8 cellular contexts compared by ENCODE assay signal in the genomic region with DNA sequence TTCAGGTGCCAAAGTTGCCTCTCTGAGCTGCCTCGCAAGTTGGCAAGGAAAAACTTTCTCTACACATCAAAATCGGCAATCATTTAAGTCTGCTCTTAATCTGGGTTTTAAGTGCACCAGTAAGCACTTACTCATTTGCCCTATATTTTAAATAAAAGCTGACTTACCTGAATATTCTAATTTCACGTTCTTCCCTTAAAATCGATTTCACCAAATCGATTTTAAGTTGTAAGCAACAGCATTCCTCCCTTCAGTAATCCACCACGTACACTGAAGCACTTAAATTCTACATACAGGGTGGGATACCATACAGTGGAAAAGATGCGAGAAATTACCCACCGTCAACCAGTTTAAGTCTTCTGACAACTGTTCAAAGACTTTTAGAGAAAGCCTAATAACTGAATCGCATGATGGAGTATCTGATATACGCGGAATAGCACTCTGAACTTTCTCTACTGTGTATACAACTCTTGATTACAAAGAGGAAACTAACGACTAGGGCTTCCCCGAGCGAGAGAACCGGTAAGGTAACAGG. TPM values are rescaled to one million over a fixed set of nuclear protein-coding genes. Genes with fewer than 3 reads are reported as not detected.
DNase-seq lines count a peak whose midpoint lies in the region; ATAC-seq, FAIRE-seq and TF ChIP-seq lines count a peak whose summit lies in the region.

No MANE protein-coding gene starts in this region.

- H3K4me1 ChIP-seq in astrocyte (ENCODE audit: insufficient read depth, low read length) (peaks cover 7% of the 10 kb centered on the region), tibial nerve (peaks cover 0 to 73% (median 47%) of the 10 kb centered on the region in 4 donors)

- peak overlapping the region; percentile 69 for H3K4me3 ChIP-seq in astrocyte (ENCODE audit: insufficient read depth, low read depth, low read length)
- peak overlapping the region; percentile 89 for H3K4me3 ChIP-seq in lower leg skin (ENCODE audit: low read depth, poor library complexity, severe bottlenecking)
- peak overlapping the region; percentile 80 to 96 (median 92) for H3K4me3 ChIP-seq in tibial nerve

- TF ChIP-seq POLR2A in lower leg skin (IDR thresholded peaks at IDR 0.05) (no peak), tibial nerve (IDR thresholded peaks at IDR 0.05) (no peak)

- peaks cover 7 to 8% of the 10 kb centered on the region in 2 donors for H3K36me3 Mint-ChIP-seq in activated T-cell treated with anti-CD3 and anti-CD28 coated beads, Interleukin-2, amount 50 U/mL, for 72 hours (ENCODE audit: insufficient read depth in 2 of 2)
- no peaks in the 10 kb centered on the region for H3K36me3 Mint-ChIP-seq in astrocyte (ENCODE audit: low read depth, unreplicated experiment)

- H3K27me3 ChIP-seq in astrocyte (ENCODE audit: insufficient read depth, low read length) (no peaks in the 10 kb centered on the region), tibial nerve (no peaks in the 10 kb centered on the region)

- FAIRE-seq in astrocyte (lab: Jason Lieb, UNC): no peak

- TF ChIP-seq EP300 in tibial nerve (IDR thresholded peaks at IDR 0.05): no peak

- no peak for DNase-seq in activated T-cell treated with anti-CD3 and anti-CD28 coated beads, Interleukin-2, amount 50 U/mL, for 72 hours
- no peak for DNase-seq in activated T-cell treated with anti-CD3 and anti-CD28 coated beads, Interleukin-2, amount 50 U/mL, for 48 hours
- no peak for DNase-seq in astrocyte (ENCODE audit: low read depth)
- DNase-seq in lower leg skin (ENCODE audit: low spot score in 2 of 2): no peak
- DNase-seq in tibial nerve (ENCODE audit: low spot score in 2 of 2): no peak
- no peak for DNase-seq in GF-D8 (lab: John Stamatoyannopoulos, UW)
- DNase-seq in HuH-7 (ENCODE audit: low spot score): no peak
- no peak for DNase-seq in occipital lobe (lab: John Stamatoyannopoulos, UW)

- H3K27ac ChIP-seq in astrocyte (ENCODE audit: low read depth, low read length): peak overlapping the region; percentile 81
- H3K27ac ChIP-seq in tibial nerve: peak overlapping the region; percentile 97 to 99 (median 98)

- H3K4me3 Mint-ChIP-seq in activated T-cell treated with anti-CD3 and anti-CD28 coated beads, Interleukin-2, amount 50 U/mL, for 72 hours: peak overlapping the region in 1 of 2 donors; percentile 93
- H3K4me3 Mint-ChIP-seq in astrocyte (ENCODE audit: unreplicated experiment): peak overlapping the region; percentile 95

- H2AFZ ChIP-seq in astrocyte (ENCODE audit: low read depth, low read length): no peak overlapping the region

- TF ChIP-seq CTCF in astrocyte (IDR thresholded peaks at IDR 0.05; ENCODE audit: insufficient read depth, low read depth, low read length) (no peak), lower leg skin (IDR thresholded peaks at IDR 0.05) (no peak), tibial nerve (IDR thresholded peaks at IDR 0.05) (no peak)

- peaks cover 26% of the 10 kb centered on the region for H3K4me1 Mint-ChIP-seq in activated T-cell treated with anti-CD3 and anti-CD28 coated beads, Interleukin-2, amount 50 U/mL, for 72 hours (ENCODE audit: low read depth)
- peaks cover 12% of the 10 kb centered on the region for H3K4me1 Mint-ChIP-seq in astrocyte (ENCODE audit: low read depth, unreplicated experiment)

- no peaks in the 10 kb centered on the region for H3K9me3 ChIP-seq in astrocyte (ENCODE audit: insufficient read depth, low read depth, low read length)
- H3K9me3 ChIP-seq in tibial nerve: no peaks in the 10 kb centered on the region

- 5% methylated on average over 15 of the region's 15 CpGs for WGBS in lower leg skin, 2 donors
- WGBS in tibial nerve, 2 donors: 11 to 12% methylated on average over 15 of the region's 15 CpGs

- no peaks in the 10 kb centered on the region for H3K27me3 Mint-ChIP-seq in activated T-cell treated with anti-CD3 and anti-CD28 coated beads, Interleukin-2, amount 50 U/mL, for 72 hours (ENCODE audit: low read depth)
- no peaks in the 10 kb centered on the region for H3K27me3 Mint-ChIP-seq in astrocyte (ENCODE audit: low read depth, unreplicated experiment)

- ATAC-seq in activated T-cell treated with anti-CD3 and anti-CD28 coated beads, Interleukin-2, amount 50 U/mL, for 72 hours (replicated peaks in 1 of 2): peak in 1 of 2 donors; percentile 0

- peak overlapping the region; percentile 94 for H3K27ac Mint-ChIP-seq in activated T-cell treated with anti-CD3 and anti-CD28 coated beads, Interleukin-2, amount 50 U/mL, for 72 hours
- peak overlapping the region; percentile 93 for H3K27ac Mint-ChIP-seq in astrocyte (ENCODE audit: unreplicated experiment)

- H3K4me2 ChIP-seq in astrocyte (ENCODE audit: low read length): peak overlapping the region; percentile 82

- peak overlapping the region; percentile 96 for H3K9ac ChIP-seq in astrocyte (ENCODE audit: low read length)

- H3K36me3 ChIP-seq in astrocyte (ENCODE audit: insufficient read depth, low read length) (no peaks in the 10 kb centered on the region), tibial nerve (no peaks in the 10 kb centered on the region)

- H3K9me3 Mint-ChIP-seq in activated T-cell treated with anti-CD3 and anti-CD28 coated beads, Interleukin-2, amount 50 U/mL, for 72 hours: no peaks in the 10 kb centered on the region
- H3K9me3 Mint-ChIP-seq in astrocyte (ENCODE audit: unreplicated experiment): no peaks in the 10 kb centered on the region

- intact Hi-C loops in lower leg skin (cut with DNase I; ENCODE audit: low total_unique reads): no loop called here

- H3K79me2 ChIP-seq in astrocyte (ENCODE audit: insufficient read depth, low read length): peaks cover 78% of the 10 kb centered on the region

- H4K20me1 ChIP-seq in astrocyte (ENCODE audit: insufficient read depth, low read length): peaks cover 59% of the 10 kb centered on the region

RNA-seq across cellular contexts. Expression of a gene that starts 1.6 kb away (rescaled TPM):
- 10 to 100 TPM; 81.1 to 83.8 TPM for total RNA-seq in activated T-cell treated with anti-CD3 and anti-CD28 coated beads, Interleukin-2, amount 50 U/mL, for 72 hours
- total RNA-seq in astrocyte (78.1 and 80.6 TPM in 2 replicates), lower leg skin (10 to 100 TPM; 31.0 to 42.4 (median 34.7) TPM), tibial nerve (10 to 100 TPM; 31.5 to 41.7 (median 36.3) TPM), occipital lobe (67.7 TPM)
